10 cellular contexts compared by ENCODE assay signal in genomic region chr17:78995761-78996451, GRCh38. TPM values are rescaled to one million over a fixed set of nuclear protein-coding genes. Genes with fewer than 3 reads are reported as not detected.
A peak's percentile ranks its signal among the peaks of the same experiment; 100 is the strongest.
DNase-seq lines count a peak whose midpoint lies in the region; ATAC-seq and TF ChIP-seq lines count a peak whose summit lies in the region.
"Had no signal": no experiment of that assay in that cellular context is flagged by ENCODE, and none has a peak within 500 bp of the region (broad histone marks: within the 10 kb centered on the region; RNA-seq: fewer than 3 reads in every experiment).

No MANE protein-coding gene starts in this region.

- H3K36me3 Mint-ChIP-seq in nephron progenitor cell (ENCODE audit: low read depth), result peaks cover 54% of the 10 kb centered on the region

- H3K27ac ChIP-seq in dorsolateral prefrontal cortex, result peak overlapping the region in 44 of 59 donors; percentile 7 to 64 (median 40)
- H3K27ac ChIP-seq: brain microvascular endothelial cell had no signal

- H3K27ac Mint-ChIP-seq in nephron progenitor cell, result peak overlapping the region; percentile 42

- intact Hi-C loops in Right ventricle myocardium superior (cut with DNase I) (no loop called here), left cardiac atrium (cut with DNase I) (no loop called here), dorsolateral prefrontal cortex (cut with DNase I) (loop anchor here in 1 of 2 donors (10.0 kb wide), 1 partner anchor 399 kb away; no protein-coding TSS in a partner anchor)

- H3K4me3 Mint-ChIP-seq in nephron progenitor cell, result no peak overlapping the region

- H3K27me3 Mint-ChIP-seq in nephron progenitor cell (ENCODE audit: low read depth, poor library complexity), result peaks cover 5% of the 10 kb centered on the region

- no peak overlapping the region for H3K4me3 ChIP-seq in dorsolateral prefrontal cortex

- DNase-seq in Right ventricle myocardium superior, result peak; percentile 49
- no peak for DNase-seq in left cardiac atrium
- peak in 4 of 10 donors; percentile 51 to 86 (median 63) for DNase-seq in dorsolateral prefrontal cortex
- no peak for DNase-seq in nephron progenitor cell
- peak; percentile 59 for DNase-seq in ureter (ENCODE audit: low spot score)
- DNase-seq: brain microvascular endothelial cell had no signal

- H3K9me3 Mint-ChIP-seq in nephron progenitor cell, result no peaks in the 10 kb centered on the region

- H3K4me1 Mint-ChIP-seq in nephron progenitor cell, result peaks cover 24% of the 10 kb centered on the region

- TF ChIP-seq CTCF in dorsolateral prefrontal cortex (IDR thresholded peaks at IDR 0.05 in 54 of 56, conservative IDR thresholded peaks at IDR 0.05 in 2 of 56; ENCODE audit: low read depth in 1 of 56, partially characterized antibody in 56 of 56), result no peak
- TF ChIP-seq CTCF in nephron progenitor cell (IDR thresholded peaks at IDR 0.05), result no peak

- H3K27me3 ChIP-seq in dorsolateral prefrontal cortex, result no peaks in the 10 kb centered on the region
- H3K27me3 ChIP-seq: brain microvascular endothelial cell had no signal

- ATAC-seq in Right ventricle myocardium superior (ENCODE audit: poor library complexity) (peak; percentile 13), left cardiac atrium (no peak), HG03108 (IDR thresholded peaks at IDR 0.05; ENCODE audit: unreplicated experiment) (no peak), HG02981 (IDR thresholded peaks at IDR 0.05; ENCODE audit: unreplicated experiment) (no peak), GM21526 (IDR thresholded peaks at IDR 0.05; ENCODE audit: low FRiP score, unreplicated experiment) (no peak)

RNA-seq across cellular contexts. Expression of gene CANT1, which starts 13.7 kb away (rescaled TPM):
- total RNA-seq in Right ventricle myocardium superior (29.8 TPM), left cardiac atrium (10 to 100 TPM; 30.5 to 33.3 TPM), dorsolateral prefrontal cortex (10 to 100 TPM; 20.0 to 55.3 (median 29.7) TPM), ureter (53.7 TPM)

RNA-seq across cellular contexts. Expression of gene LGALS3BP, which starts 16.2 kb away (rescaled TPM):
- total RNA-seq in Right ventricle myocardium superior, result 499 TPM
- 100 to 1,000 TPM; 390 to 448 TPM for total RNA-seq in left cardiac atrium
- total RNA-seq in dorsolateral prefrontal cortex, result 100 to 1,000 TPM in 25 of 120 experiments, 10 to 100 TPM in 95; 31.2 to 256 (median 75.8) TPM
- total RNA-seq in ureter, result 393 TPM

RNA-seq across cellular contexts. Expression of gene C1QTNF1, which starts 28.1 kb away (rescaled TPM):
- total RNA-seq in Right ventricle myocardium superior (143 TPM), left cardiac atrium (100 to 1,000 TPM; 377 to 765 TPM), dorsolateral prefrontal cortex (10 to 100 TPM in 66 of 120 experiments, 1 to 10 TPM in 54; 3.2 to 50.9 (median 10.8) TPM), ureter (108 TPM)
- total RNA-seq: T-helper 1 cell treated with Interleukin-12 subunit alpha and Interleukin-12 subunit beta and Interleukin-4 antibody, amounts not matched to agents 30 ng/mL and 1 ng/mL, for 36 hours had no signal

Comparison
In these comparisons a context has a peak if more than half of its experiments do, and no peak if none do; other contexts are left out.
1. DNase-seq: peak in Right ventricle myocardium superior (single experiment) and ureter (single experiment); none in left cardiac atrium (single experiment) and nephron progenitor cell (single experiment).